In genomic region chr16:80948886-80949502, GRCh38 we compare ENCODE assay signal across 8 cellular contexts. TPM values are rescaled to one million over a fixed set of nuclear protein-coding genes. Genes with fewer than 3 reads are reported as not detected.
DNase-seq lines count a peak whose midpoint lies in the region; ATAC-seq and TF ChIP-seq lines count a peak whose summit lies in the region.

No MANE protein-coding gene starts in this region.

- peak; percentile 37 to 71 (median 59) for TF ChIP-seq CTCF in heart right ventricle (IDR thresholded peaks at IDR 0.05)

- DNase-seq in DMS79 treated with DMSO at 0.1 percent for 48 hours (lab: John Stamatoyannopoulos, UW) (peak; percentile 12), DMS79 (lab: John Stamatoyannopoulos, UW) (no peak), HS-27A (ENCODE audit: low read depth) (peak; percentile 36), heart right ventricle (peak; percentile 24 to 63), GDM1 (lab: John Stamatoyannopoulos, UW) (no peak)
- DNase-seq in activated CD4-positive, alpha-beta memory T cell treated with anti-CD3 and anti-CD28 coated beads for 36 hours = peak; percentile 69
- DNase-seq in stimulated activated CD4-positive, alpha-beta T cell treated with anti-CD3 and anti-CD28 coated beads, Interleukin-15, amount 100 ng/mL, for 24 hours = peak; percentile 60

- peaks cover 22% of the 10 kb centered on the region for H3K4me1 Mint-ChIP-seq in activated CD4-positive, alpha-beta memory T cell treated with anti-CD3 and anti-CD28 coated beads for 36 hours (ENCODE audit: low read depth)

- H3K9me3 ChIP-seq in heart right ventricle = peaks cover 0 to 7% (median 0%) of the 10 kb centered on the region in 11 donors

- H3K4me3 Mint-ChIP-seq in activated CD4-positive, alpha-beta memory T cell treated with anti-CD3 and anti-CD28 coated beads for 36 hours = no peak overlapping the region

- H3K27ac ChIP-seq in heart right ventricle = no peak overlapping the region

- peak in 4 of 8 donors; percentile 43 to 74 (median 60) for ATAC-seq in heart right ventricle
- no peak for ATAC-seq in HG03045 (IDR thresholded peaks at IDR 0.05; ENCODE audit: unreplicated experiment)

- CTCF ChIA-PET in activated CD4-positive, alpha-beta memory T cell treated with anti-CD3 and anti-CD28 coated beads for 36 hours (lab: Charles Lee) = interaction anchor here (0.6 to 2.2 kb wide), 6 partner anchors 9 to 118 kb away, joined by 3 to 12 read pairs (median 5); no protein-coding TSS in a partner anchor

- no peak overlapping the region for H3K27ac Mint-ChIP-seq in activated CD4-positive, alpha-beta memory T cell treated with anti-CD3 and anti-CD28 coated beads for 36 hours

- no peaks in the 10 kb centered on the region for H3K36me3 ChIP-seq in heart right ventricle

- no peaks in the 10 kb centered on the region for H3K36me3 Mint-ChIP-seq in activated CD4-positive, alpha-beta memory T cell treated with anti-CD3 and anti-CD28 coated beads for 36 hours

- peaks cover 2% of the 10 kb centered on the region for H3K9me3 Mint-ChIP-seq in activated CD4-positive, alpha-beta memory T cell treated with anti-CD3 and anti-CD28 coated beads for 36 hours

- H3K27me3 ChIP-seq in heart right ventricle = no peaks in the 10 kb centered on the region

- POLR2A ChIA-PET in activated CD4-positive, alpha-beta memory T cell treated with anti-CD3 and anti-CD28 coated beads for 36 hours (lab: Charles Lee) = no interaction called here

- intact Hi-C loops in activated CD4-positive, alpha-beta memory T cell treated with anti-CD3 and anti-CD28 coated beads for 36 hours (cut with micrococcal nuclease) = loop anchor here (1.0 to 5.0 kb wide), 4 partner anchors 25 to 422 kb away; no protein-coding TSS in a partner anchor
- intact Hi-C loops in heart right ventricle (cut with DNase I) = loop anchor here in 1 of 10 donors (2.0 kb wide), 1 partner anchor 24 kb away; no protein-coding TSS in a partner anchor

- no peak overlapping the region for H3K4me3 ChIP-seq in heart right ventricle

- WGBS in heart right ventricle, 2 donors = 20 to 27% methylated on average over 7 of the region's 7 CpGs

- no peaks in the 10 kb centered on the region for H3K4me1 ChIP-seq in heart right ventricle

- H3K27me3 Mint-ChIP-seq in activated CD4-positive, alpha-beta memory T cell treated with anti-CD3 and anti-CD28 coated beads for 36 hours = peaks cover 13% of the 10 kb centered on the region

RNA-seq across cellular contexts. Expression of gene CMC2, which starts 57.7 kb away (rescaled TPM):
- 100 to 1,000 TPM; 147 to 148 TPM for total RNA-seq in activated CD4-positive, alpha-beta memory T cell treated with anti-CD3 and anti-CD28 coated beads for 36 hours
- total RNA-seq in heart right ventricle = 100 to 1,000 TPM in 8 of 10 donors, 10 to 100 TPM in 2; 95.1 to 129 (median 121) TPM
- 100 to 1,000 TPM in 1 of 2 donors, 10 to 100 TPM in 1; 84.3 to 341 TPM for polyA plus RNA-seq in heart right ventricle

RNA-seq across cellular contexts. Expression of gene CENPN, which starts 58.0 kb away (rescaled TPM):
- total RNA-seq in activated CD4-positive, alpha-beta memory T cell treated with anti-CD3 and anti-CD28 coated beads for 36 hours = 10 to 100 TPM; 71.9 to 76.0 TPM
- 10 to 100 TPM in 6 of 10 donors, 1 to 10 TPM in 4; 6.3 to 16.2 (median 11.0) TPM for total RNA-seq in heart right ventricle
- 1 to 10 TPM in 1 of 2 donors, under 1 TPM in 1; 0.95 to 5.1 TPM for polyA plus RNA-seq in heart right ventricle

Comparison
In these comparisons a context has a peak if more than half of its experiments do, and no peak if none do; other contexts are left out.
1. DNase-seq: peak in DMS79 treated with DMSO at 0.1 percent for 48 hours (single experiment), HS-27A (single experiment), activated CD4-positive, alpha-beta memory T cell treated with anti-CD3 and anti-CD28 coated beads for 36 hours (single experiment), heart right ventricle (2 of 2) and stimulated activated CD4-positive, alpha-beta T cell treated with anti-CD3 and anti-CD28 coated beads, Interleukin-15, amount 100 ng/mL, for 24 hours (single experiment); none in DMS79 (single experiment) and GDM1 (single experiment).
2. RNA of gene CENPN, which starts 58.0 kb away (total RNA-seq): 71.9 to 76.0 TPM in activated CD4-positive, alpha-beta memory T cell treated with anti-CD3 and anti-CD28 coated beads for 36 hours; 6.3 to 16.2 TPM in heart right ventricle; every median in the first group is over 4 times any median in the second.